ENCODE assay signal across 24 cellular contexts in the genomic region with DNA sequence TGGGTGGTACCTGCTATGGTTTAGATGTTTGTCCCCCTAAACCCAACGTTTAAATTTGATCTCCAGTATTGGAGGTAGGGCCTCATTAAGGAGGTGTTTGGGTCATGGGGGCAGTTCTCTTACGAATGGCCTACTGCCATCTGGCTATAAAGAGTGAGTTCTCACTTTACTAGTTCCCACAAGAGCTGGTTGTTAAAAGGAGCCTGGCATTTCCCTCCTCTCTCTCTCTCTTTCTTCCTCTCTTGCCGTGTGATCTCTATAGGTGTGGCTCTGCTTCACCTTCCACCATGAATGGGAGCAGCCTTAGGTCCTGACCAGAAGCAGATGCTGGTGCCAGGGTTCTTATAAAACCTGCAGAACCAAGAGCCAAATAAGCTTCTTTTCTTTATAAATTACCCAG.
"Had no signal": no experiment of that assay in that cellular context is flagged by ENCODE, and none has a peak within 500 bp of the region (broad histone marks: within the 10 kb centered on the region; RNA-seq: fewer than 3 reads in every experiment).

No MANE protein-coding gene starts in this region.

- DNase-seq: stimulated activated CD4-positive, alpha-beta T cell treated with anti-CD3 and anti-CD28 coated beads, Interleukin-2, amount 100 ng/mL, for 48 hours; stimulated activated CD4-positive, alpha-beta T cell treated with anti-CD3 and anti-CD28 coated beads, Interleukin-4, amount 100 ng/mL, for 1 hour; stimulated activated CD4-positive, alpha-beta T cell treated with anti-CD3 and anti-CD28 coated beads, Interleukin-4, amount 100 ng/mL, for 24 hours; stimulated activated CD4-positive, alpha-beta T cell treated with anti-CD3 and anti-CD28 coated beads, Interleukin-4, amount 100 ng/mL, for 4 hours; stimulated activated CD8-positive, alpha-beta memory T cell treated with anti-CD3 and anti-CD28 coated beads, Interleukin-4, amount 100 ng/mL, for 48 hours; stimulated activated naive B cell treated with anti-CD40 and anti-IgM and Interleukin-4, amounts not matched to agents 10 μg/mL and 1 μg/mL and 100 μg/mL, for 72 hours; stimulated activated naive CD4-positive, alpha-beta T cell; stimulated activated naive CD4-positive, alpha-beta T cell treated with Interleukin-2 at 50 U/mL for 16 hours; stimulated activated naive CD8-positive, alpha-beta T cell treated with anti-CD3 and anti-CD28 coated beads, Interleukin-15, amount 100 ng/mL, for 72 hours; stimulated activated naive CD8-positive, alpha-beta T cell treated with anti-CD3 and anti-CD28 coated beads, Interleukin-15, Interleukin-2, amounts not matched to agents 100 U/mL and 50 U/mL, for 24 hours; stomach; substantia nigra; testis; thyroid gland; tibial artery; transverse colon; trophoblast cell; upper lobe of left lung; upper lobe of right lung; uterus had no signal

- H3K27me3 Mint-ChIP-seq: stimulated activated memory B cell treated with anti-CD40 and anti-IgM and Interleukin-4, amounts not matched to agents 10 μg/mL and 1 μg/mL and 100 μg/mL, for 72 hours; stimulated activated naive B cell treated with anti-CD40 and anti-IgM and Interleukin-4, amounts not matched to agents 10 μg/mL and 1 μg/mL and 100 μg/mL, for 72 hours; stimulated activated naive CD8-positive, alpha-beta T cell treated with anti-CD3 and anti-CD28 coated beads, Interleukin-15, amount 100 ng/mL, for 72 hours; stimulated activated naive CD8-positive, alpha-beta T cell treated with anti-CD3 and anti-CD28 coated beads, Interleukin-15, Interleukin-2, amounts not matched to agents 100 ng/mL and 50 ng/mL, for 24 hours; type B pancreatic cell had no signal

- H3K27ac Mint-ChIP-seq: stimulated activated effector memory CD8-positive, alpha-beta T cell treated with anti-CD3 and anti-CD28 coated beads, Interleukin-12 subunit alpha, Interleukin-12 subunit beta, amount 100 ng/mL, for 72 hours; stimulated activated memory B cell treated with anti-CD40 and anti-IgM and Interleukin-4, amounts not matched to agents 10 μg/mL and 1 μg/mL and 100 μg/mL, for 72 hours; stimulated activated naive B cell treated with anti-CD40 and anti-IgM and Interleukin-4, amounts not matched to agents 10 μg/mL and 1 μg/mL and 100 μg/mL, for 72 hours; stimulated activated naive CD8-positive, alpha-beta T cell treated with anti-CD3 and anti-CD28 coated beads, Interleukin-15, amount 100 ng/mL, for 72 hours; stimulated activated naive CD8-positive, alpha-beta T cell treated with anti-CD3 and anti-CD28 coated beads, Interleukin-15, Interleukin-2, amounts not matched to agents 100 ng/mL and 50 ng/mL, for 24 hours; type B pancreatic cell had no signal

- H3K4me1 Mint-ChIP-seq: stimulated activated effector memory CD8-positive, alpha-beta T cell treated with anti-CD3 and anti-CD28 coated beads, Interleukin-12 subunit alpha, Interleukin-12 subunit beta, amount 100 ng/mL, for 72 hours; stimulated activated memory B cell treated with anti-CD40 and anti-IgM and Interleukin-4, amounts not matched to agents 10 μg/mL and 1 μg/mL and 100 μg/mL, for 72 hours; stimulated activated naive B cell treated with anti-CD40 and anti-IgM and Interleukin-4, amounts not matched to agents 10 μg/mL and 1 μg/mL and 100 μg/mL, for 72 hours; stimulated activated naive CD8-positive, alpha-beta T cell treated with anti-CD3 and anti-CD28 coated beads, Interleukin-15, amount 100 ng/mL, for 72 hours had no signal

- H3K36me3 Mint-ChIP-seq: stimulated activated effector memory CD8-positive, alpha-beta T cell treated with anti-CD3 and anti-CD28 coated beads, Interleukin-12 subunit alpha, Interleukin-12 subunit beta, amount 100 ng/mL, for 72 hours; stimulated activated memory B cell treated with anti-CD40 and anti-IgM and Interleukin-4, amounts not matched to agents 10 μg/mL and 1 μg/mL and 100 μg/mL, for 72 hours; stimulated activated naive B cell treated with anti-CD40 and anti-IgM and Interleukin-4, amounts not matched to agents 10 μg/mL and 1 μg/mL and 100 μg/mL, for 72 hours; type B pancreatic cell had no signal

- H3K4me3 Mint-ChIP-seq: stimulated activated effector memory CD8-positive, alpha-beta T cell treated with anti-CD3 and anti-CD28 coated beads, Interleukin-12 subunit alpha, Interleukin-12 subunit beta, amount 100 ng/mL, for 72 hours; stimulated activated memory B cell treated with anti-CD40 and anti-IgM and Interleukin-4, amounts not matched to agents 10 μg/mL and 1 μg/mL and 100 μg/mL, for 72 hours; stimulated activated naive B cell treated with anti-CD40 and anti-IgM and Interleukin-4, amounts not matched to agents 10 μg/mL and 1 μg/mL and 100 μg/mL, for 72 hours; stimulated activated naive CD8-positive, alpha-beta T cell treated with anti-CD3 and anti-CD28 coated beads, Interleukin-15, amount 100 ng/mL, for 72 hours; stimulated activated naive CD8-positive, alpha-beta T cell treated with anti-CD3 and anti-CD28 coated beads, Interleukin-15, Interleukin-2, amounts not matched to agents 100 ng/mL and 50 ng/mL, for 24 hours; type B pancreatic cell had no signal
